ENCODE assay signal across 1 cellular context in the genomic region with DNA sequence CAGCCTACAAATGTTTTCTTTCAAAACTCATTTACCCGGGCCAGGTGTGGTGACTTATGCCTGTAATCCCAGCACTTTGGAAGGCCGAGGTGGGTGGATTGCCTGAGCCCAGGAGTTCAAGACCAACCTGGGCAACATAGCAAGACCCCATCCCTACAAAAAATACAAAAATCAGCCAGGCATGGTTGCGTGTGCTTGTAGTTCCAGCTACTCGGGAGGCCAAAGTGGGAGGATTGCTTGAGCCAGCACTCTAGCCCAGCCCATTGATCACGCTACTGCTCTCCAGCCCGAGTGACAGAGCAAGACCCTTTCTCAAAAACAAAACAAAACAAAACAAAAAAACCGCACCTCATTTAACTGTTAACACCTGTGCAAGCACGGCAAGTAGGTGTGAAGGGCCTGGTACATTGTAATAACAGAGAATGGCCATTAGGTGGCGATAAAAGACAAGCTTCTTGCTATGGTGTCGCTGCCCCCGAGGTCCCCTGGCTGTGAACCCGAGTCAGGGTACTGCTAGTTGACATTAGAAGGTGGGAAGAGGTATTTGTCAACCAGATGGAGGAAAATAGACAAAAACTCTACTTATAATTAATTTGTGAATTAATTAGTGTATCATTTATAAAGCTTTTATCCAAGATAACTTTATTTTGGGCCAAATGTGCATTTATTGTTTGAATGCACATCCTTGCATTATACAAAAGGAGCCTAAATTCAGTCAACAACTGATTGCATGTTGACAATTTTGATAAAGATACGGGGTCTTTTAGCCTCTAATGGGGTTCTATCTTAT.
TF ChIP-seq lines count a peak whose summit lies in the region.

No MANE protein-coding gene starts in this region.

TF ChIP-seq in H1, 55 proteins besides CTCF, POLR2A, EP300 and RAD21:
- TF ChIP-seq SRF (IDR thresholded peaks at IDR 0.05; ENCODE audit: low read depth, low read length) (no peak), CHD1 (IDR thresholded peaks at IDR 0.05; ENCODE audit: low read depth, low read length) (no peak), TEAD4 (IDR thresholded peaks at IDR 0.05; ENCODE audit: low read depth, low read length) (no peak), RNF2 (IDR thresholded peaks at IDR 0.05; ENCODE audit: borderline replicate concordance, low read depth, low read length, missing control alignments, poor library complexity, severe bottlenecking) (no peak), YY1 (IDR thresholded peaks at IDR 0.05; ENCODE audit: low read depth, low read length) (0 out of 2 replicates have a peak, but pooled peaks have one; percentile 32), BACH1 (IDR thresholded peaks at IDR 0.05; ENCODE audit: low read length) (no peak), JUND (IDR thresholded peaks at IDR 0.05; ENCODE audit: low read length) (0 out of 2 replicates have a peak, but pooled peaks have one; percentile 29), SUZ12 (IDR thresholded peaks at IDR 0.05; ENCODE audit: low read length) (no peak), TCF12 (IDR thresholded peaks at IDR 0.05; ENCODE audit: low read depth, low read length) (0 out of 2 replicates have a peak, but pooled peaks have one; percentile 29), SIN3A (conservative IDR thresholded peaks at IDR 0.05 in 1 of 2, IDR thresholded peaks at IDR 0.05 in 1 of 2; ENCODE audit: low read depth in 1 of 2, low read length in 2 of 2) (0 out of 4 replicates have a peak, but pooled peaks of 1 of the 2 experiments have one; percentile 38), KDM1A (IDR thresholded peaks at IDR 0.05; ENCODE audit: borderline replicate concordance, low read length) (peak; percentile 82)
- TF ChIP-seq, protein P1, sequence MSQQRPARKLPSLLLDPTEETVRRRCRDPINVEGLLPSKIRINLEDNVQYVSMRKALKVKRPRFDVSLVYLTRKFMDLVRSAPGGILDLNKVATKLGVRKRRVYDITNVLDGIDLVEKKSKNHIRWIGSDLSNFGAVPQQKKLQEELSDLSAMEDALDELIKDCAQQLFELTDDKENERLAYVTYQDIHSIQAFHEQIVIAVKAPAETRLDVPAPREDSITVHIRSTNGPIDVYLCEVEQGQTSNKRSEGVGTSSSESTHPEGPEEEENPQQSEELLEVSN (IDR thresholded peaks at IDR 0.05) = 0 out of 2 replicates have a peak, but pooled peaks have one; percentile 44
- TF ChIP-seq, protein P2, sequence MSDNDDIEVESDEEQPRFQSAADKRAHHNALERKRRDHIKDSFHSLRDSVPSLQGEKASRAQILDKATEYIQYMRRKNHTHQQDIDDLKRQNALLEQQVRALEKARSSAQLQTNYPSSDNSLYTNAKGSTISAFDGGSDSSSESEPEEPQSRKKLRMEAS (IDR thresholded peaks at IDR 0.05) = peak; percentile 25; the same call in 1 of the 2 replicates
- TF ChIP-seq, protein P3, sequence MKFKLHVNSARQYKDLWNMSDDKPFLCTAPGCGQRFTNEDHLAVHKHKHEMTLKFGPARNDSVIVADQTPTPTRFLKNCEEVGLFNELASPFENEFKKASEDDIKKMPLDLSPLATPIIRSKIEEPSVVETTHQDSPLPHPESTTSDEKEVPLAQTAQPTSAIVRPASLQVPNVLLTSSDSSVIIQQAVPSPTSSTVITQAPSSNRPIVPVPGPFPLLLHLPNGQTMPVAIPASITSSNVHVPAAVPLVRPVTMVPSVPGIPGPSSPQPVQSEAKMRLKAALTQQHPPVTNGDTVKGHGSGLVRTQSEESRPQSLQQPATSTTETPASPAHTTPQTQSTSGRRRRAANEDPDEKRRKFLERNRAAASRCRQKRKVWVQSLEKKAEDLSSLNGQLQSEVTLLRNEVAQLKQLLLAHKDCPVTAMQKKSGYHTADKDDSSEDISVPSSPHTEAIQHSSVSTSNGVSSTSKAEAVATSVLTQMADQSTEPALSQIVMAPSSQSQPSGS (IDR thresholded peaks at IDR 0.05; ENCODE audit: low read length) = no peak
